ENCODE assay signal across 1 cellular context in the genomic region with DNA sequence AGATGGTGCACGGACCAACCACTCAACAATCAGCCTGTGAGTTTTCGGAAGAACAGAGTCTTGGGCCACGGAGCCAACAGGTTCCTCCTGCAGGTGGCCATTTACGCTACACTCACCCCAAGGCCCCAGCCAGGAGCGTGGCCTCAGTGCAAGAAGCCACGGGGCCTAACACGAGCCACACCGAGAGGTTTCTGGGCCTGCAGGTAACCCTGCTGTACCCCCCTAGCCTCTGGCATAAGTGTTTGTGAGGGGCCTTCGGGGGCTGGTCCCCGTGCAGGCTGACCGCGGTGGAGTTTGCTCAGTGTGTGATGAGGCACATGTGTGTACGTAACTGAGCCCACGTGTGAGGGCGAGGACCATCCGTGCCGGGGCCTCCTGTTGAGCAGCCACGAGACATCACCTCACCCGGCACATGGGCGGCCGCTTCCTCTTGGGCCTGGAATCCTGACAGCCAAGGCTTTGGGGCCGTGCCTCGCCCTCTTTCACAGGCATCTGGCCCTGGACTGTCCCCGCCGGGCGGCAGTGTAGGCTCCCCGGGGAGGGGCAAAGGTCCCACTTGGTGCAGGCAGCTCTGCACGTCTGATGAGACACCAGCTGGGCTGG.
TF ChIP-seq lines count a peak whose summit lies in the region.

No MANE protein-coding gene starts in this region.

TF ChIP-seq in GM23338, 12 proteins besides CTCF, POLR2A, EP300 and RAD21 (continued from another document):
- TF ChIP-seq, protein P1, sequence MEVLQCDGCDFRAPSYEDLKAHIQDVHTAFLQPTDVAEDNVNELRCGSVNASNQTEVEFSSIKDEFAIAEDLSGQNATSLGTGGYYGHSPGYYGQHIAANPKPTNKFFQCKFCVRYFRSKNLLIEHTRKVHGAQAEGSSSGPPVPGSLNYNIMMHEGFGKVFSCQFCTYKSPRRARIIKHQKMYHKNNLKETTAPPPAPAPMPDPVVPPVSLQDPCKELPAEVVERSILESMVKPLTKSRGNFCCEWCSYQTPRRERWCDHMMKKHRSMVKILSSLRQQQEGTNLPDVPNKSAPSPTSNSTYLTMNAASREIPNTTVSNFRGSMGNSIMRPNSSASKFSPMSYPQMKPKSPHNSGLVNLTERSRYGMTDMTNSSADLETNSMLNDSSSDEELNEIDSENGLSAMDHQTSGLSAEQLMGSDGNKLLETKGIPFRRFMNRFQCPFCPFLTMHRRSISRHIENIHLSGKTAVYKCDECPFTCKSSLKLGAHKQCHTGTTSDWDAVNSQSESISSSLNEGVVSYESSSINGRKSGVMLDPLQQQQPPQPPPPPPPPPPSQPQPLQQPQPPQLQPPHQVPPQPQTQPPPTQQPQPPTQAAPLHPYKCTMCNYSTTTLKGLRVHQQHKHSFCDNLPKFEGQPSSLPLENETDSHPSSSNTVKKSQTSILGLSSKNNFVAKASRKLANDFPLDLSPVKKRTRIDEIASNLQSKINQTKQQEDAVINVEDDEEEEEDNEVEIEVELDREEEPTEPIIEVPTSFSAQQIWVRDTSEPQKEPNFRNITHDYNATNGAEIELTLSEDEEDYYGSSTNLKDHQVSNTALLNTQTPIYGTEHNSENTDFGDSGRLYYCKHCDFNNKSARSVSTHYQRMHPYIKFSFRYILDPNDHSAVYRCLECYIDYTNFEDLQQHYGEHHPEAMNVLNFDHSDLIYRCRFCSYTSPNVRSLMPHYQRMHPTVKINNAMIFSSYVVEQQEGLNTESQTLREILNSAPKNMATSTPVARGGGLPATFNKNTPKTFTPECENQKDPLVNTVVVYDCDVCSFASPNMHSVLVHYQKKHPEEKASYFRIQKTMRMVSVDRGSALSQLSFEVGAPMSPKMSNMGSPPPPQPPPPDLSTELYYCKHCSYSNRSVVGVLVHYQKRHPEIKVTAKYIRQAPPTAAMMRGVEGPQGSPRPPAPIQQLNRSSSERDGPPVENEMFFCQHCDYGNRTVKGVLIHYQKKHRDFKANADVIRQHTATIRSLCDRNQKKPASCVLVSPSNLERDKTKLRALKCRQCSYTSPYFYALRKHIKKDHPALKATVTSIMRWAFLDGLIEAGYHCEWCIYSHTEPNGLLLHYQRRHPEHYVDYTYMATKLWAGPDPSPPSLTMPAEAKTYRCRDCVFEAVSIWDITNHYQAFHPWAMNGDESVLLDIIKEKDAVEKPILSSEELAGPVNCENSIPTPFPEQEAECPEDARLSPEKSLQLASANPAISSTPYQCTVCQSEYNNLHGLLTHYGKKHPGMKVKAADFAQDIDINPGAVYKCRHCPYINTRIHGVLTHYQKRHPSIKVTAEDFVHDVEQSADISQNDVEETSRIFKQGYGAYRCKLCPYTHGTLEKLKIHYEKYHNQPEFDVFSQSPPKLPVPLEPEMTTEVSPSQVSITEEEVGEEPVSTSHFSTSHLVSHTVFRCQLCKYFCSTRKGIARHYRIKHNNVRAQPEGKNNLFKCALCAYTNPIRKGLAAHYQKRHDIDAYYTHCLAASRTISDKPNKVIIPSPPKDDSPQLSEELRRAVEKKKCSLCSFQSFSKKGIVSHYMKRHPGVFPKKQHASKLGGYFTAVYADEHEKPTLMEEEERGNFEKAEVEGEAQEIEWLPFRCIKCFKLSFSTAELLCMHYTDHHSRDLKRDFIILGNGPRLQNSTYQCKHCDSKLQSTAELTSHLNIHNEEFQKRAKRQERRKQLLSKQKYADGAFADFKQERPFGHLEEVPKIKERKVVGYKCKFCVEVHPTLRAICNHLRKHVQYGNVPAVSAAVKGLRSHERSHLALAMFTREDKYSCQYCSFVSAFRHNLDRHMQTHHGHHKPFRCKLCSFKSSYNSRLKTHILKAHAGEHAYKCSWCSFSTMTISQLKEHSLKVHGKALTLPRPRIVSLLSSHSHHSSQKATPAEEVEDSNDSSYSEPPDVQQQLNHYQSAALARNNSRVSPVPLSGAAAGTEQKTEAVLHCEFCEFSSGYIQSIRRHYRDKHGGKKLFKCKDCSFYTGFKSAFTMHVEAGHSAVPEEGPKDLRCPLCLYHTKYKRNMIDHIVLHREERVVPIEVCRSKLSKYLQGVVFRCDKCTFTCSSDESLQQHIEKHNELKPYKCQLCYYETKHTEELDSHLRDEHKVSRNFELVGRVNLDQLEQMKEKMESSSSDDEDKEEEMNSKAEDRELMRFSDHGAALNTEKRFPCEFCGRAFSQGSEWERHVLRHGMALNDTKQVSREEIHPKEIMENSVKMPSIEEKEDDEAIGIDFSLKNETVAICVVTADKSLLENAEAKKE (CRISPR knock-in tag; IDR thresholded peaks at IDR 0.05), result no peak
- TF ChIP-seq, protein P2, sequence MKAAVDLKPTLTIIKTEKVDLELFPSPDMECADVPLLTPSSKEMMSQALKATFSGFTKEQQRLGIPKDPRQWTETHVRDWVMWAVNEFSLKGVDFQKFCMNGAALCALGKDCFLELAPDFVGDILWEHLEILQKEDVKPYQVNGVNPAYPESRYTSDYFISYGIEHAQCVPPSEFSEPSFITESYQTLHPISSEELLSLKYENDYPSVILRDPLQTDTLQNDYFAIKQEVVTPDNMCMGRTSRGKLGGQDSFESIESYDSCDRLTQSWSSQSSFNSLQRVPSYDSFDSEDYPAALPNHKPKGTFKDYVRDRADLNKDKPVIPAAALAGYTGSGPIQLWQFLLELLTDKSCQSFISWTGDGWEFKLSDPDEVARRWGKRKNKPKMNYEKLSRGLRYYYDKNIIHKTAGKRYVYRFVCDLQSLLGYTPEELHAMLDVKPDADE (IDR thresholded peaks at IDR 0.05), result no peak
- TF ChIP-seq CREB1 (CRISPR knock-in tag; IDR thresholded peaks at IDR 0.05; ENCODE audit: low read depth), result no peak
- TF ChIP-seq ZNF114 (CRISPR knock-in tag; IDR thresholded peaks at IDR 0.05), result no peak
- no peak for TF ChIP-seq EZH2 (IDR thresholded peaks at IDR 0.05; ENCODE audit: low read depth, unreplicated experiment)
- TF ChIP-seq POLR2AphosphoS5 (IDR thresholded peaks at IDR 0.05; ENCODE audit: low read depth), result no peak
- no peak for TF ChIP-seq EZH2phosphoT487 (IDR thresholded peaks at IDR 0.05; ENCODE audit: unreplicated experiment)
